8 cellular contexts compared by ENCODE assay signal in genomic region chr19:35268546-35269424, GRCh38. TPM values are rescaled to one million over a fixed set of nuclear protein-coding genes. Genes with fewer than 3 reads are reported as not detected.
DNase-seq lines count a peak whose midpoint lies in the region; ATAC-seq and TF ChIP-seq lines count a peak whose summit lies in the region.

USF2 (plus strand) TSS chr19:35268962; CDS start chr19:35269102, 140 bp downstream.

- intact Hi-C loops in CD14-positive monocyte (cut with micrococcal nuclease), result loop anchor here in 1 of 2 donors (5.0 to 10.0 kb wide), 3 partner anchors 46 to 126 kb away; partner anchors contain the start of gene FXYD7
- intact Hi-C loops in Panc1 (cut with micrococcal nuclease; ENCODE audit: unreplicated experiment), result no loop called here

- H3K27ac ChIP-seq in Panc1 (ENCODE audit: low read length) (peak within 1 kb of the TSS; percentile 99), temporal lobe (ENCODE audit: low read depth, low read length) (peak within 1 kb of the TSS; percentile 89)

- H3K4me3 ChIP-seq in Panc1 (ENCODE audit: low read depth in 2 of 2, low read length in 2 of 2) (peak within 1 kb of the TSS; percentile 86 to 93), fibroblast of mammary gland (ENCODE audit: control insufficient read depth, low read depth, low read length) (peak within 1 kb of the TSS; percentile 86)

- H3K4me1 ChIP-seq in Panc1 (ENCODE audit: control insufficient read depth, insufficient read depth, low read length), result peaks cover 25% of the 10 kb centered on the region

- peak within 1 kb of the TSS; percentile 78 to 99 (median 95) for H3K27ac Mint-ChIP-seq in CD14-positive monocyte
- H3K27ac Mint-ChIP-seq in naive B cell, result peak within 1 kb of the TSS; percentile 88 to 97 (median 95)

- no TSS peak for BruUV-seq in Panc1 (replicated peaks; lab: Mats Ljungman, UMichigan)

- POLR2A ChIA-PET in Panc1 (lab: Charles Lee), result interaction anchor here (0.6 kb wide), 1 partner anchor 798 kb away, joined by 6 read pairs; no protein-coding TSS in a partner anchor

- H3K4me1 Mint-ChIP-seq in CD14-positive monocyte, result peaks cover 65% of the 10 kb centered on the region
- peaks cover 49 to 70% (median 65%) of the 10 kb centered on the region in 3 donors for H3K4me1 Mint-ChIP-seq in naive B cell

- H3K27me3 Mint-ChIP-seq in CD14-positive monocyte (ENCODE audit: low read depth in 3 of 3) (peaks cover 1 to 3% (median 2%) of the 10 kb centered on the region in 3 donors), naive B cell (no peaks in the 10 kb centered on the region)

- in situ Hi-C loops in Panc1 (cut with HindIII; ENCODE audit: low pct_unique_long_range_greater_than_20kb, low sequenced_read_pairs), result no loop called here

- ATAC-seq in GM19455 (IDR thresholded peaks at IDR 0.05; ENCODE audit: unreplicated experiment) (peak; percentile 20), Panc1 (peak; percentile 57), naive B cell (ENCODE audit: low read depth in 2 of 2) (peak; percentile 45 to 50)

- no peaks in the 10 kb centered on the region for H3K27me3 ChIP-seq in Panc1 (ENCODE audit: control insufficient read depth, insufficient read depth, low read length)

- H3K36me3 ChIP-seq in Panc1 (ENCODE audit: control insufficient read depth, insufficient read depth, low read length), result peaks cover 14% of the 10 kb centered on the region; the same call in 1 of the 2 replicates

- TF ChIP-seq CTCF in CD14-positive monocyte (IDR thresholded peaks at IDR 0.05), result no peak
- TF ChIP-seq CTCF in Panc1 (IDR thresholded peaks at IDR 0.05), result no peak
- no peak for TF ChIP-seq CTCF in fibroblast of mammary gland (conservative IDR thresholded peaks at IDR 0.05; ENCODE audit: control insufficient read depth, insufficient read depth, low read depth, low read length)

- H3K9me3 Mint-ChIP-seq in CD14-positive monocyte (peaks cover 0 to 2% (median 0%) of the 10 kb centered on the region in 7 donors), naive B cell (no peaks in the 10 kb centered on the region)

- DNase-seq in CD14-positive monocyte (ENCODE audit: low spot score), result peak; percentile 66
- DNase-seq in HUDEP-2 (lab: John Stamatoyannopoulos, UW; ENCODE audit: unreplicated experiment in 76 of 76), result peak in 71 of 76 experiments; percentile 14 to 80 (median 63)
- no peak for DNase-seq in Panc1 (ENCODE audit: low read depth, low spot score)
- DNase-seq in activated T-helper 9 cell treated with anti-CD3 and anti-CD28 coated beads, Interleukin-2, amount 50 U/mL, for 16 hours (ENCODE audit: low read depth), result peak; percentile 43
- DNase-seq in fibroblast of mammary gland (ENCODE audit: low read depth), result peak; percentile 59
- DNase-seq in naive B cell, result peak; percentile 81

- CTCF ChIA-PET in Panc1 (lab: Charles Lee), result interaction anchor here (0.6 to 0.7 kb wide), 5 partner anchors 16 to 226 kb away, joined by 3 to 5 read pairs (median 5); no protein-coding TSS in a partner anchor

- H3K9me3 ChIP-seq in Panc1 (ENCODE audit: control insufficient read depth, insufficient read depth, low read depth, low read length), result no peaks in the 10 kb centered on the region

- peaks cover 37 to 39% of the 10 kb centered on the region in 2 donors for H3K36me3 Mint-ChIP-seq in CD14-positive monocyte
- H3K36me3 Mint-ChIP-seq in naive B cell, result peaks cover under 1 to 20% of the 10 kb centered on the region in 2 donors

- peak within 1 kb of the TSS; percentile 89 to 96 for H3K4me3 Mint-ChIP-seq in CD14-positive monocyte
- peak within 1 kb of the TSS; percentile 86 to 97 (median 94) for H3K4me3 Mint-ChIP-seq in naive B cell

RNA-seq across cellular contexts. Expression of gene USF2, which starts in this region (rescaled TPM):
- polyA plus RNA-seq in CD14-positive monocyte (1 to 10 TPM; 2.7 to 5.0 TPM), naive B cell (ENCODE audit: low read depth in 6 of 6) (10 to 100 TPM in 4 of 6 donors, 1 to 10 TPM in 2; 1.9 to 15.5 (median 10.4) TPM)
- total RNA-seq in Panc1 (2021; ENCODE audit: unreplicated experiment) (121 TPM), temporal lobe (36.6 TPM)
- polyA plus RNA-seq in Panc1 (2012; ENCODE audit: insufficient read length), result 261 TPM
